ENCODE assay signal across 25 cellular contexts in genomic region chr4:39883645-39884044, GRCh38.
A peak's percentile ranks its signal among the peaks of the same experiment; 100 is the strongest.
DNase-seq lines count a peak whose midpoint lies in the region; ATAC-seq and TF ChIP-seq lines count a peak whose summit lies in the region.
"Had no signal": no experiment of that assay in that cellular context is flagged by ENCODE, and none has a peak within 500 bp of the region (broad histone marks: within the 10 kb centered on the region; RNA-seq: fewer than 3 reads in every experiment).

No MANE protein-coding gene starts in this region.

- H3K27ac ChIP-seq in GM23338 (ENCODE audit: low read depth) (0 out of 2 replicates have a peak overlapping the region, but pooled peaks have one; percentile 28), endodermal cell (ENCODE audit: low read depth, low read length) (no peak overlapping the region), osteoblast (ENCODE audit: low read depth, low read length) (peak overlapping the region; percentile 19)
- H3K27ac ChIP-seq: KMS-11, parathyroid adenoma, stomach, upper lobe of left lung, WERI-Rb-1 had no signal

- no peaks in the 10 kb centered on the region; the same call in 1 of the 2 replicates for H3K9me2 ChIP-seq in GM23338 (ENCODE audit: insufficient read depth)

- H3K9me3 ChIP-seq in T-helper 17 cell (ENCODE audit: control insufficient read depth, low read length, poor library complexity, severe bottlenecking) = no peaks in the 10 kb centered on the region
- H3K9me3 ChIP-seq in endodermal cell (ENCODE audit: control insufficient read depth, low read length) = no peaks in the 10 kb centered on the region
- no peaks in the 10 kb centered on the region for H3K9me3 ChIP-seq in osteoblast (ENCODE audit: low read depth, low read length)
- H3K9me3 ChIP-seq: stomach, upper lobe of left lung had no signal

- TF ChIP-seq CTCF in GM23338 (conservative IDR thresholded peaks at IDR 0.05; ENCODE audit: low read depth in 2 of 2) (no peak), endodermal cell (conservative IDR thresholded peaks at IDR 0.05) (no peak), osteoblast (IDR thresholded peaks at IDR 0.05; ENCODE audit: extremely low read depth, low read depth, low read length) (no peak)

- H3F3A ChIP-seq in GM23338 (replicated peaks; ENCODE audit: low read depth) = no peaks in the 10 kb centered on the region

- H4K20me1 ChIP-seq in GM23338 (replicated peaks; ENCODE audit: insufficient read depth) (no peaks in the 10 kb centered on the region), osteoblast (ENCODE audit: insufficient read depth, low read length) (no peaks in the 10 kb centered on the region)

- H3K27me3 Mint-ChIP-seq in GM23338 (ENCODE audit: insufficient read depth, low read depth, poor library complexity) = peaks cover 10% of the 10 kb centered on the region
- no peaks in the 10 kb centered on the region for H3K27me3 Mint-ChIP-seq in T-helper 17 cell
- H3K27me3 Mint-ChIP-seq in endodermal cell (ENCODE audit: insufficient read depth) = no peaks in the 10 kb centered on the region
- H3K27me3 Mint-ChIP-seq: activated CD8-positive, alpha-beta T cell treated with anti-CD3 and anti-CD28 coated beads for 36 hours; activated naive CD8-positive, alpha-beta T cell; CD4-positive, alpha-beta memory T cell; memory B cell; naive thymus-derived CD4-positive, alpha-beta T cell had no signal

- H2AFZ ChIP-seq in GM23338 (no peak overlapping the region), osteoblast (ENCODE audit: low read length) (no peak overlapping the region)
- H2AFZ ChIP-seq: parathyroid adenoma had no signal

- H3K4me2 ChIP-seq in GM23338 = no peak overlapping the region
- H3K4me2 ChIP-seq in osteoblast (ENCODE audit: insufficient read depth, low read length) = no peak overlapping the region
- H3K4me2 ChIP-seq: KMS-11 had no signal

- H3K27ac Mint-ChIP-seq in GM23338 = no peak overlapping the region
- peak overlapping the region; percentile 86 for H3K27ac Mint-ChIP-seq in T-helper 17 cell
- H3K27ac Mint-ChIP-seq in endodermal cell = peak overlapping the region; percentile 45
- H3K27ac Mint-ChIP-seq: activated CD8-positive, alpha-beta T cell treated with anti-CD3 and anti-CD28 coated beads for 36 hours; memory B cell had no signal

- ATAC-seq in GM23338 (no peak), T-helper 17 cell (no peak)
- no peak for ATAC-seq in activated CD4-positive, CD25-positive, alpha-beta regulatory T cell treated with anti-CD3 and anti-CD28 coated beads, Interleukin-2, amount 50 U/mL, for 24 hours
- ATAC-seq: activated CD8-positive, alpha-beta T cell treated with anti-CD3 and anti-CD28 coated beads for 36 hours; naive thymus-derived CD4-positive, alpha-beta T cell had no signal

- peaks cover 3% of the 10 kb centered on the region; the same call in 1 of the 2 replicates for H3K4me1 ChIP-seq in GM23338 (ENCODE audit: insufficient read depth)
- no peaks in the 10 kb centered on the region for H3K4me1 ChIP-seq in endodermal cell (ENCODE audit: control insufficient read depth, insufficient read depth, low read length)
- no peaks in the 10 kb centered on the region for H3K4me1 ChIP-seq in osteoblast (ENCODE audit: insufficient read depth, low read length)
- H3K4me1 ChIP-seq: parathyroid adenoma, stomach, upper lobe of left lung had no signal

- H3K79me2 ChIP-seq in GM23338 (replicated peaks; ENCODE audit: insufficient read depth) (no peaks in the 10 kb centered on the region; the same call in 1 of the 2 replicates), osteoblast (ENCODE audit: insufficient read depth, low read length) (no peaks in the 10 kb centered on the region)
- H3K79me2 ChIP-seq: parathyroid adenoma had no signal

- DNase-seq in GM23338 (ENCODE audit: low spot score) (no peak), T-helper 17 cell (no peak), endodermal cell (no peak), osteoblast (ENCODE audit: insufficient read length, low spot score, missing footprints) (no peak), GM03348 (ENCODE audit: low spot score) (no peak), NCI-H2081 treated with DMSO at 0.1 percent for 48 hours (lab: John Stamatoyannopoulos, UW) (no peak), C1 segment of cervical spinal cord (lab: John Stamatoyannopoulos, UW) (no peak)
- DNase-seq: activated CD8-positive, alpha-beta T cell treated with anti-CD3 and anti-CD28 coated beads for 36 hours; activated T-cell treated with anti-CD3 and anti-CD28 coated beads, Interleukin-2, amount 50 U/mL, for 48 hours; CD4-positive, alpha-beta memory T cell; H7; hippocampal formation; naive thymus-derived CD4-positive, alpha-beta T cell; NCI-H1092; NCI-H2107; NCI-H510A treated with DMSO at 0.1 percent for 48 hours; stimulated activated CD4-positive, alpha-beta T cell treated with anti-CD3 and anti-CD28 coated beads, Interleukin-2, amount 100 ng/mL, for 24 hours; stomach; upper lobe of left lung; WERI-Rb-1 had no signal

- H3K27me3 ChIP-seq in GM23338 (ENCODE audit: insufficient read depth) (no peaks in the 10 kb centered on the region), endodermal cell (ENCODE audit: control insufficient read depth, insufficient read depth, low read length, poor library complexity, severe bottlenecking) (no peaks in the 10 kb centered on the region), osteoblast (ENCODE audit: insufficient read depth, low read length) (no peaks in the 10 kb centered on the region)
- H3K27me3 ChIP-seq: stomach, upper lobe of left lung had no signal

- H3K4me3 Mint-ChIP-seq in GM23338 = no peak overlapping the region
- H3K4me3 Mint-ChIP-seq in T-helper 17 cell = no peak overlapping the region
- no peak overlapping the region for H3K4me3 Mint-ChIP-seq in endodermal cell
- H3K4me3 Mint-ChIP-seq: activated CD8-positive, alpha-beta T cell treated with anti-CD3 and anti-CD28 coated beads for 36 hours; activated naive CD8-positive, alpha-beta T cell; CD4-positive, alpha-beta memory T cell; memory B cell; naive thymus-derived CD4-positive, alpha-beta T cell had no signal

- H3K9me3 Mint-ChIP-seq in GM23338 (no peaks in the 10 kb centered on the region), endodermal cell (no peaks in the 10 kb centered on the region)
- H3K9me3 Mint-ChIP-seq: activated CD8-positive, alpha-beta T cell treated with anti-CD3 and anti-CD28 coated beads for 36 hours; CD4-positive, alpha-beta memory T cell; memory B cell had no signal

- H3K9ac ChIP-seq in endodermal cell (ENCODE audit: extremely low read depth, low read length, poor library complexity, severe bottlenecking) = no peak overlapping the region
- H3K9ac ChIP-seq: KMS-11, parathyroid adenoma had no signal

- H3K36me3 ChIP-seq in GM23338 (ENCODE audit: insufficient read depth) (peaks cover 6% of the 10 kb centered on the region; the same call in 1 of the 2 replicates), endodermal cell (ENCODE audit: control insufficient read depth, insufficient read depth, low read length) (peaks cover 86% of the 10 kb centered on the region), osteoblast (ENCODE audit: insufficient read depth, low read length) (peaks cover 27% of the 10 kb centered on the region)

- H3K4me3 ChIP-seq in GM23338 = no peak overlapping the region
- H3K4me3 ChIP-seq in endodermal cell (ENCODE audit: low read length) = no peak overlapping the region
- no peak overlapping the region for H3K4me3 ChIP-seq in osteoblast (ENCODE audit: insufficient read depth, low read length)
- H3K4me3 ChIP-seq: stomach, upper lobe of left lung had no signal

- H3K36me3 Mint-ChIP-seq in GM23338 (ENCODE audit: low read depth) (peaks cover 71% of the 10 kb centered on the region), T-helper 17 cell (ENCODE audit: low read depth) (peaks cover 17% of the 10 kb centered on the region), endodermal cell (ENCODE audit: low read depth) (peaks cover 80% of the 10 kb centered on the region)

- H3K4me1 Mint-ChIP-seq in GM23338 (peaks cover 4% of the 10 kb centered on the region), T-helper 17 cell (peaks cover 21% of the 10 kb centered on the region), endodermal cell (no peaks in the 10 kb centered on the region)
- H3K4me1 Mint-ChIP-seq: memory B cell had no signal

- 92 to 97% methylated on average over 5 to 6 of the region's 6 CpGs for WGBS in endodermal cell (ENCODE audit: insufficient coverage in 1 of 2, insufficient read length in 1 of 2), 2 experiments
